ENCODE assay signal across 28 cellular contexts in the genomic region with DNA sequence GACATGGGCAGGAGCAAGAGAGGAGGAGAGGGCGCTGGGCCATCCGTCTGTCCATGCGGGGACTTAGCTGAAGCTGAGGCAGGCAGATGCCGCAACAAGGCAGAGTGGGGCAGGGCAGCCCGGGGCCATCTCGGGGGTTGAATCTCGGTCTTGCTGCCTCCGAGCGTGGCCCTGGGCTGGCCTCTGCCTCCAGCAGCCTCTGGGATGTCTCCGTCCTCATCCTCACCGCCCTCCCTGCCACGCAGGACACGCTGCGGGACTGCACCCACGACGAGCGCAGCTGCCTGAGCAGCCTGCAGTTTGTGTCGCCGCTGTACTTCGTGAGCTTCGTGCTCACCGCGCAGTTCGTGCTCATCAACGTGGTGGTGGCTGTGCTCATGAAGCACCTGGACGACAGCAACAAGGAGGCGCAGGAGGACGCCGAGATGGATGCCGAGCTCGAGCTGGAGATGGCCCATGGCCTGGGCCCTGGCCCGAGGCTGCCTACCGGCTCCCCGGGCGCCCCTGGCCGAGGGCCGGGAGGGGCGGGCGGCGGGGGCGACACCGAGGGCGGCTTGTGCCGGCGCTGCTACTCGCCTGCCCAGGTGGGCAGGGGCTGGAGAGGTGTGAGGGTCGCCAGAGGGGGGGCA.
"Had no signal": no experiment of that assay in that cellular context is flagged by ENCODE, and none has a peak within 500 bp of the region (broad histone marks: within the 10 kb centered on the region; RNA-seq: fewer than 3 reads in every experiment).

No MANE protein-coding gene starts in this region.

- H3K27me3 Mint-ChIP-seq: activated CD4-positive, alpha-beta memory T cell treated with anti-CD3 and anti-CD28 coated beads, Interleukin-2, amount 10 ng/mL, durations not matched to agents 7 days and 5 days; activated CD4-positive, alpha-beta T cell treated with anti-CD3 and anti-CD28 coated beads for 36 hours; activated T-helper 17 cell treated with anti-CD3 and anti-CD28 coated beads, Interleukin-2, amount 50 U/mL, for 72 hours had no signal

- H3K9me3 Mint-ChIP-seq: activated CD4-positive, alpha-beta memory T cell treated with anti-CD3 and anti-CD28 coated beads, Interleukin-2, amount 10 ng/mL, durations not matched to agents 7 days and 5 days; activated CD4-positive, alpha-beta T cell treated with anti-CD3 and anti-CD28 coated beads, Interleukin-2, amount 10 ng/mL, durations not matched to agents 24 days and 14 days; activated naive CD4-positive, alpha-beta T cell treated with anti-CD3 and anti-CD28 coated beads, Interleukin-2, amount 50 U/mL, for 72 hours; activated naive CD8-positive, alpha-beta T cell treated with anti-CD3 and anti-CD28 coated beads, Interleukin-2, amount 10 ng/mL, durations not matched to agents 7 days and 5 days; activated T-cell treated with anti-CD3 and anti-CD28 coated beads, Interleukin-2, amount 50 U/mL, for 4 hours; activated T-helper 17 cell treated with anti-CD3 and anti-CD28 coated beads, Interleukin-2, amount 50 U/mL, for 72 hours; endodermal cell had no signal

- FAIRE-seq: frontal cortex had no signal

- H3K9me3 ChIP-seq: ascending aorta, breast epithelium, colonic mucosa had no signal

- H3K4me1 Mint-ChIP-seq: activated CD4-positive, alpha-beta memory T cell treated with anti-CD3 and anti-CD28 coated beads, Interleukin-2, amount 10 ng/mL, durations not matched to agents 7 days and 5 days; activated CD4-positive, alpha-beta T cell treated with anti-CD3 and anti-CD28 coated beads for 36 hours; activated CD4-positive, alpha-beta T cell treated with anti-CD3 and anti-CD28 coated beads, Interleukin-2, amount 10 ng/mL, durations not matched to agents 24 days and 14 days; activated naive CD8-positive, alpha-beta T cell treated with anti-CD3 and anti-CD28 coated beads, Interleukin-2, amount 10 ng/mL, durations not matched to agents 7 days and 5 days; endodermal cell had no signal

- H3K4me3 Mint-ChIP-seq: activated CD4-positive, alpha-beta memory T cell treated with anti-CD3 and anti-CD28 coated beads, Interleukin-2, amount 10 ng/mL, durations not matched to agents 7 days and 5 days; activated CD4-positive, alpha-beta T cell treated with anti-CD3 and anti-CD28 coated beads for 36 hours; activated CD4-positive, alpha-beta T cell treated with anti-CD3 and anti-CD28 coated beads, Interleukin-2, amount 10 ng/mL, durations not matched to agents 24 days and 14 days; activated naive CD8-positive, alpha-beta T cell treated with anti-CD3 and anti-CD28 coated beads, Interleukin-2, amount 10 ng/mL, durations not matched to agents 7 days and 5 days; activated T-cell treated with anti-CD3 and anti-CD28 coated beads, Interleukin-2, amount 50 U/mL, for 4 hours; activated T-helper 17 cell treated with anti-CD3 and anti-CD28 coated beads, Interleukin-2, amount 50 U/mL, for 72 hours; brain; endodermal cell had no signal

- H3K27ac Mint-ChIP-seq: activated CD4-positive, alpha-beta memory T cell treated with anti-CD3 and anti-CD28 coated beads, Interleukin-2, amount 10 ng/mL, durations not matched to agents 7 days and 5 days; activated CD4-positive, alpha-beta T cell treated with anti-CD3 and anti-CD28 coated beads for 36 hours; activated CD4-positive, alpha-beta T cell treated with anti-CD3 and anti-CD28 coated beads, Interleukin-2, amount 10 ng/mL, durations not matched to agents 24 days and 14 days; activated naive CD4-positive, alpha-beta T cell treated with anti-CD3 and anti-CD28 coated beads, Interleukin-2, amount 50 U/mL, for 72 hours; activated naive CD8-positive, alpha-beta T cell treated with anti-CD3 and anti-CD28 coated beads, Interleukin-2, amount 10 ng/mL, durations not matched to agents 7 days and 5 days; activated T-helper 17 cell treated with anti-CD3 and anti-CD28 coated beads, Interleukin-2, amount 50 U/mL, for 72 hours; brain; endodermal cell had no signal

- H3K27ac ChIP-seq: ascending aorta, breast epithelium, cardiac muscle cell, colonic mucosa had no signal

- H3K36me3 Mint-ChIP-seq: activated naive CD8-positive, alpha-beta T cell treated with anti-CD3 and anti-CD28 coated beads, Interleukin-2, amount 10 ng/mL, durations not matched to agents 7 days and 5 days had no signal

- H3K4me3 ChIP-seq: ascending aorta, breast epithelium, cardiac muscle cell, colonic mucosa had no signal

- H3K4me1 ChIP-seq: ascending aorta, breast epithelium, colonic mucosa had no signal

- ATAC-seq: activated CD4-positive, alpha-beta T cell treated with anti-CD3 and anti-CD28 coated beads for 36 hours; activated naive CD4-positive, alpha-beta T cell treated with anti-CD3 and anti-CD28 coated beads, Interleukin-2, amount 50 U/mL, for 72 hours; activated T-cell treated with anti-CD3 and anti-CD28 coated beads, Interleukin-2, amount 50 U/mL, for 4 hours; activated T-helper 17 cell treated with anti-CD3 and anti-CD28 coated beads, Interleukin-2, amount 50 U/mL, for 72 hours; esophagus mucosa had no signal

- H3K27me3 ChIP-seq: ascending aorta, breast epithelium, cardiac muscle cell, colonic mucosa had no signal

- H3K36me3 ChIP-seq: ascending aorta, breast epithelium, cardiac muscle cell, colonic mucosa had no signal

- DNase-seq: activated CD4-positive, alpha-beta memory T cell treated with anti-CD3 and anti-CD28 coated beads, Interleukin-2, amount 10 ng/mL, durations not matched to agents 7 days and 5 days; activated CD4-positive, alpha-beta T cell treated with anti-CD3 and anti-CD28 coated beads for 36 hours; activated CD4-positive, alpha-beta T cell treated with anti-CD3 and anti-CD28 coated beads, Interleukin-2, amount 10 ng/mL, durations not matched to agents 24 days and 14 days; activated CD4-positive, alpha-beta T cell treated with anti-CD3 and anti-CD28 coated beads, Interleukin-2, amount 50 U/mL, for 4 hours; activated CD4-positive, CD25-positive, alpha-beta regulatory T cell; activated CD4-positive, CD25-positive, alpha-beta regulatory T cell treated with anti-CD3 and anti-CD28 coated beads, Interleukin-2, amount 50 U/mL, for 72 hours; activated CD8-positive, alpha-beta memory T cell treated with anti-CD3 and anti-CD28 coated beads, Interleukin-2, amount 50 U/mL, for 48 hours; activated effector memory CD4-positive, alpha-beta T cell treated with Interleukin-2 at 50 U/mL for 16 hours; activated gamma-delta T cell treated with Interleukin-2 at 50 U/mL for 16 hours; activated naive CD4-positive, alpha-beta T cell treated with Interleukin-2 at 50 U/mL for 16 hours; activated naive CD8-positive, alpha-beta T cell treated with anti-CD3 and anti-CD28 coated beads, Interleukin-2, amount 10 ng/mL, durations not matched to agents 7 days and 5 days; activated T-cell treated with anti-CD3 and anti-CD28 coated beads for 4 hours; activated T-cell treated with anti-CD3 and anti-CD28 coated beads, Interleukin-2, amount 50 U/mL, for 4 hours; central memory CD4-positive, alpha-beta T cell; cerebellar nuclear complex; colonic mucosa; effector CD8-positive, alpha-beta T cell; endodermal cell; foreskin fibroblast; T-helper 2 cell had no signal
